In genomic region chr16:81431554-81432353, GRCh38 we compare ENCODE assay signal across 1 cellular context.
TF ChIP-seq lines count a peak whose summit lies in the region.

No MANE protein-coding gene starts in this region.

TF ChIP-seq in K562, 482 proteins besides CTCF, POLR2A, EP300 and RAD21 (continued from another document and continues in another):
- TF ChIP-seq, protein P1, sequence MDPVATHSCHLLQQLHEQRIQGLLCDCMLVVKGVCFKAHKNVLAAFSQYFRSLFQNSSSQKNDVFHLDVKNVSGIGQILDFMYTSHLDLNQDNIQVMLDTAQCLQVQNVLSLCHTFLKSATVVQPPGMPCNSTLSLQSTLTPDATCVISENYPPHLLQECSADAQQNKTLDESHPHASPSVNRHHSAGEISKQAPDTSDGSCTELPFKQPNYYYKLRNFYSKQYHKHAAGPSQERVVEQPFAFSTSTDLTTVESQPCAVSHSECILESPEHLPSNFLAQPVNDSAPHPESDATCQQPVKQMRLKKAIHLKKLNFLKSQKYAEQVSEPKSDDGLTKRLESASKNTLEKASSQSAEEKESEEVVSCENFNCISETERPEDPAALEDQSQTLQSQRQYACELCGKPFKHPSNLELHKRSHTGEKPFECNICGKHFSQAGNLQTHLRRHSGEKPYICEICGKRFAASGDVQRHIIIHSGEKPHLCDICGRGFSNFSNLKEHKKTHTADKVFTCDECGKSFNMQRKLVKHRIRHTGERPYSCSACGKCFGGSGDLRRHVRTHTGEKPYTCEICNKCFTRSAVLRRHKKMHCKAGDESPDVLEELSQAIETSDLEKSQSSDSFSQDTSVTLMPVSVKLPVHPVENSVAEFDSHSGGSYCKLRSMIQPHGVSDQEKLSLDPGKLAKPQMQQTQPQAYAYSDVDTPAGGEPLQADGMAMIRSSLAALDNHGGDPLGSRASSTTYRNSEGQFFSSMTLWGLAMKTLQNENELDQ (CRISPR knock-in tag; IDR thresholded peaks at IDR 0.05; ENCODE audit: borderline replicate concordance): no peak
- no peak for TF ChIP-seq RB1 (IDR thresholded peaks at IDR 0.05; ENCODE audit: low read depth)
- TF ChIP-seq HNRNPUL1 (IDR thresholded peaks at IDR 0.05; ENCODE audit: low read length): no peak
- TF ChIP-seq ZNF407 (IDR thresholded peaks at IDR 0.05; ENCODE audit: low read depth): no peak
- TF ChIP-seq NCOA6 (IDR thresholded peaks at IDR 0.05): no peak
- TF ChIP-seq SMAD2 (IDR thresholded peaks at IDR 0.05; ENCODE audit: low read depth, low read length): no peak
- peak in 1 of 2 experiments; percentile 74; a peak in 1 of 4 replicates for TF ChIP-seq SRF (CRISPR knock-in tag; IDR thresholded peaks at IDR 0.05)
- no peak for TF ChIP-seq NFATC3 (IDR thresholded peaks at IDR 0.05)
- TF ChIP-seq ZNF79 (CRISPR knock-in tag; IDR thresholded peaks at IDR 0.05; ENCODE audit: low read depth): no peak
- TF ChIP-seq, protein P2, sequence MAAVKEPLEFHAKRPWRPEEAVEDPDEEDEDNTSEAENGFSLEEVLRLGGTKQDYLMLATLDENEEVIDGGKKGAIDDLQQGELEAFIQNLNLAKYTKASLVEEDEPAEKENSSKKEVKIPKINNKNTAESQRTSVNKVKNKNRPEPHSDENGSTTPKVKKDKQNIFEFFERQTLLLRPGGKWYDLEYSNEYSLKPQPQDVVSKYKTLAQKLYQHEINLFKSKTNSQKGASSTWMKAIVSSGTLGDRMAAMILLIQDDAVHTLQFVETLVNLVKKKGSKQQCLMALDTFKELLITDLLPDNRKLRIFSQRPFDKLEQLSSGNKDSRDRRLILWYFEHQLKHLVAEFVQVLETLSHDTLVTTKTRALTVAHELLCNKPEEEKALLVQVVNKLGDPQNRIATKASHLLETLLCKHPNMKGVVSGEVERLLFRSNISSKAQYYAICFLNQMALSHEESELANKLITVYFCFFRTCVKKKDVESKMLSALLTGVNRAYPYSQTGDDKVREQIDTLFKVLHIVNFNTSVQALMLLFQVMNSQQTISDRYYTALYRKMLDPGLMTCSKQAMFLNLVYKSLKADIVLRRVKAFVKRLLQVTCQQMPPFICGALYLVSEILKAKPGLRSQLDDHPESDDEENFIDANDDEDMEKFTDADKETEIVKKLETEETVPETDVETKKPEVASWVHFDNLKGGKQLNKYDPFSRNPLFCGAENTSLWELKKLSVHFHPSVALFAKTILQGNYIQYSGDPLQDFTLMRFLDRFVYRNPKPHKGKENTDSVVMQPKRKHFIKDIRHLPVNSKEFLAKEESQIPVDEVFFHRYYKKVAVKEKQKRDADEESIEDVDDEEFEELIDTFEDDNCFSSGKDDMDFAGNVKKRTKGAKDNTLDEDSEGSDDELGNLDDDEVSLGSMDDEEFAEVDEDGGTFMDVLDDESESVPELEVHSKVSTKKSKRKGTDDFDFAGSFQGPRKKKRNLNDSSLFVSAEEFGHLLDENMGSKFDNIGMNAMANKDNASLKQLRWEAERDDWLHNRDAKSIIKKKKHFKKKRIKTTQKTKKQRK (IDR thresholded peaks at IDR 0.05; ENCODE audit: borderline replicate concordance, low read depth, low read length): no peak
- TF ChIP-seq, protein P3, sequence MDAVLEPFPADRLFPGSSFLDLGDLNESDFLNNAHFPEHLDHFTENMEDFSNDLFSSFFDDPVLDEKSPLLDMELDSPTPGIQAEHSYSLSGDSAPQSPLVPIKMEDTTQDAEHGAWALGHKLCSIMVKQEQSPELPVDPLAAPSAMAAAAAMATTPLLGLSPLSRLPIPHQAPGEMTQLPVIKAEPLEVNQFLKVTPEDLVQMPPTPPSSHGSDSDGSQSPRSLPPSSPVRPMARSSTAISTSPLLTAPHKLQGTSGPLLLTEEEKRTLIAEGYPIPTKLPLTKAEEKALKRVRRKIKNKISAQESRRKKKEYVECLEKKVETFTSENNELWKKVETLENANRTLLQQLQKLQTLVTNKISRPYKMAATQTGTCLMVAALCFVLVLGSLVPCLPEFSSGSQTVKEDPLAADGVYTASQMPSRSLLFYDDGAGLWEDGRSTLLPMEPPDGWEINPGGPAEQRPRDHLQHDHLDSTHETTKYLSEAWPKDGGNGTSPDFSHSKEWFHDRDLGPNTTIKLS (IDR thresholded peaks at IDR 0.05; ENCODE audit: borderline replicate concordance, low read depth): no peak
- no peak for TF ChIP-seq ZNF551 (CRISPR knock-in tag; IDR thresholded peaks at IDR 0.05)
- no peak for TF ChIP-seq RFX5 (IDR thresholded peaks at IDR 0.05; ENCODE audit: low read depth, low read length)
- peak; percentile 32; the same call in 1 of the 2 replicates for TF ChIP-seq TEAD4 (IDR thresholded peaks at IDR 0.05; ENCODE audit: low read length)
- no peak for TF ChIP-seq TEAD4 (CRISPR knock-in tag; IDR thresholded peaks at IDR 0.05; ENCODE audit: borderline replicate concordance)
- TF ChIP-seq RNF2 (IDR thresholded peaks at IDR 0.05): 0 out of 2 replicates have a peak, but pooled peaks have one; percentile 27
- TF ChIP-seq ZNF146 (CRISPR knock-in tag; IDR thresholded peaks at IDR 0.05; ENCODE audit: unreplicated experiment): no peak
- no peak for TF ChIP-seq TEAD2 (tag; IDR thresholded peaks at IDR 0.05)
- TF ChIP-seq PHF8 (IDR thresholded peaks at IDR 0.05; ENCODE audit: borderline replicate concordance, low read length): peak; percentile 16; the same call in 1 of the 2 replicates
- no peak for TF ChIP-seq GATAD2A (IDR thresholded peaks at IDR 0.05)
- TF ChIP-seq ZFPM2 (CRISPR knock-in tag; IDR thresholded peaks at IDR 0.05): no peak
- TF ChIP-seq, protein P4, sequence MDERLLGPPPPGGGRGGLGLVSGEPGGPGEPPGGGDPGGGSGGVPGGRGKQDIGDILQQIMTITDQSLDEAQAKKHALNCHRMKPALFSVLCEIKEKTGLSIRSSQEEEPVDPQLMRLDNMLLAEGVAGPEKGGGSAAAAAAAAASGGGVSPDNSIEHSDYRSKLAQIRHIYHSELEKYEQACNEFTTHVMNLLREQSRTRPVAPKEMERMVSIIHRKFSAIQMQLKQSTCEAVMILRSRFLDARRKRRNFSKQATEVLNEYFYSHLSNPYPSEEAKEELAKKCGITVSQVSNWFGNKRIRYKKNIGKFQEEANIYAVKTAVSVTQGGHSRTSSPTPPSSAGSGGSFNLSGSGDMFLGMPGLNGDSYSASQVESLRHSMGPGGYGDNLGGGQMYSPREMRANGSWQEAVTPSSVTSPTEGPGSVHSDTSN (CRISPR knock-in tag; IDR thresholded peaks at IDR 0.05; ENCODE audit: low read depth): no peak
- TF ChIP-seq, protein P4 (tag; conservative IDR thresholded peaks at IDR 0.05; ENCODE audit: low read depth): no peak
- TF ChIP-seq ZNF253 (CRISPR knock-in tag; conservative IDR thresholded peaks at IDR 0.05): no peak
- TF ChIP-seq ZKSCAN3 (CRISPR knock-in tag; IDR thresholded peaks at IDR 0.05): no peak
- no peak for TF ChIP-seq PPARD (CRISPR knock-in tag; IDR thresholded peaks at IDR 0.05)
- peak in 1 of 2 experiments; percentile 63; a peak in 1 of 4 replicates for TF ChIP-seq TEAD1 (CRISPR knock-in tag; IDR thresholded peaks at IDR 0.05)
- TF ChIP-seq NR3C1 (CRISPR knock-in tag; IDR thresholded peaks at IDR 0.05): no peak
- TF ChIP-seq CTBP1 (IDR thresholded peaks at IDR 0.05; ENCODE audit: borderline replicate concordance): peak; percentile 70; the same call in 1 of the 2 replicates
- peak; percentile 61; the same call in 1 of the 2 replicates for TF ChIP-seq SPI1 (IDR thresholded peaks at IDR 0.05; ENCODE audit: borderline replicate concordance, low read depth, low read length)
- TF ChIP-seq JUND (IDR thresholded peaks at IDR 0.05; ENCODE audit: borderline replicate concordance, low read depth, low read length): peak; percentile 85
- peak; percentile 91 for TF ChIP-seq JUND (tag; IDR thresholded peaks at IDR 0.05; ENCODE audit: borderline replicate concordance, low read depth, low read length)
- TF ChIP-seq HDAC6 (IDR thresholded peaks at IDR 0.05; ENCODE audit: low read depth, low read length): no peak
- TF ChIP-seq BRF1 (IDR thresholded peaks at IDR 0.05; ENCODE audit: borderline replicate concordance, extremely low read depth, insufficient read length): no peak
- TF ChIP-seq CHD2 (IDR thresholded peaks at IDR 0.05; ENCODE audit: low read depth, low read length): no peak
- TF ChIP-seq ZNF584 (CRISPR knock-in tag; IDR thresholded peaks at IDR 0.05; ENCODE audit: low read depth): no peak
- peak; percentile 45; the same call in 1 of the 2 replicates for TF ChIP-seq SOX6 (IDR thresholded peaks at IDR 0.05)
- TF ChIP-seq SFPQ (IDR thresholded peaks at IDR 0.05; ENCODE audit: low read depth, low read length): no peak
- TF ChIP-seq, protein P5, sequence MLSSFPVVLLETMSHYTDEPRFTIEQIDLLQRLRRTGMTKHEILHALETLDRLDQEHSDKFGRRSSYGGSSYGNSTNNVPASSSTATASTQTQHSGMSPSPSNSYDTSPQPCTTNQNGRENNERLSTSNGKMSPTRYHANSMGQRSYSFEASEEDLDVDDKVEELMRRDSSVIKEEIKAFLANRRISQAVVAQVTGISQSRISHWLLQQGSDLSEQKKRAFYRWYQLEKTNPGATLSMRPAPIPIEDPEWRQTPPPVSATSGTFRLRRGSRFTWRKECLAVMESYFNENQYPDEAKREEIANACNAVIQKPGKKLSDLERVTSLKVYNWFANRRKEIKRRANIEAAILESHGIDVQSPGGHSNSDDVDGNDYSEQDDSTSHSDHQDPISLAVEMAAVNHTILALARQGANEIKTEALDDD (IDR thresholded peaks at IDR 0.05): peak; percentile 26; the same call in 1 of the 2 replicates
- TF ChIP-seq EGR1 (conservative IDR thresholded peaks at IDR 0.05): no peak
- no peak for TF ChIP-seq MAZ (CRISPR knock-in tag; conservative IDR thresholded peaks at IDR 0.05 in 1 of 2, IDR thresholded peaks at IDR 0.05 in 1 of 2)
- TF ChIP-seq MTA1 (IDR thresholded peaks at IDR 0.05; ENCODE audit: borderline replicate concordance): peak; percentile 29; the same call in 1 of the 2 replicates
